In genomic region chr2:161172901-161173540, GRCh38 we compare ENCODE assay signal across 11 cellular contexts. TPM values are rescaled to one million over a fixed set of nuclear protein-coding genes. Genes with fewer than 3 reads are reported as not detected.
DNase-seq lines count a peak whose midpoint lies in the region; ATAC-seq and FAIRE-seq lines count a peak whose summit lies in the region.
"Had no signal": no experiment of that assay in that cellular context is flagged by ENCODE, and none has a peak within 500 bp of the region (broad histone marks: within the 10 kb centered on the region; RNA-seq: fewer than 3 reads in every experiment).

No MANE protein-coding gene starts in this region.

- peak; percentile 86 to 91 for ATAC-seq in activated T-cell treated with anti-CD3 and anti-CD28 coated beads, Interleukin-2, amount 50 U/mL, for 4 hours
- peak; percentile 41 for ATAC-seq in GM21723 (IDR thresholded peaks at IDR 0.05; ENCODE audit: unreplicated experiment)
- peak; percentile 73 for ATAC-seq in HG03442 (IDR thresholded peaks at IDR 0.05; ENCODE audit: unreplicated experiment)
- peak; percentile 94 for ATAC-seq in stimulated activated effector memory CD8-positive, alpha-beta T cell treated with anti-CD3 and anti-CD28 coated beads, Interleukin-12 subunit alpha, Interleukin-12 subunit beta, amount 100 ng/mL, for 72 hours
- no peak for ATAC-seq in effector memory CD8-positive, alpha-beta T cell (replicated peaks)

- FAIRE-seq in RCC 7860 (lab: Jason Lieb, UNC), result no peak

- no peak for DNase-seq in activated T-cell treated with anti-CD3 and anti-CD28 coated beads, Interleukin-2, amount 50 U/mL, for 4 hours
- no peak for DNase-seq in activated T-cell treated with anti-CD3 and anti-CD28 coated beads, Interleukin-2, amount 50 U/mL, for 1 hour
- DNase-seq in stimulated activated effector memory CD8-positive, alpha-beta T cell treated with anti-CD3 and anti-CD28 coated beads, Interleukin-12 subunit alpha, Interleukin-12 subunit beta, amount 100 ng/mL, for 72 hours (ENCODE audit: low spot score in 2 of 2), result peak in 1 of 2 donors; percentile 58
- DNase-seq in effector memory CD8-positive, alpha-beta T cell, result no peak
- DNase-seq in RCC 7860 (ENCODE audit: low spot score) (no peak), superior temporal gyrus (ENCODE audit: extremely low spot score) (no peak)
- DNase-seq: activated CD4-positive, alpha-beta T cell treated with anti-CD3 and anti-CD28 coated beads for 1 hour; NCI-H1436 treated with DMSO at 0.1 percent for 48 hours; nucleus accumbens had no signal

- no peak overlapping the region for H3K4me3 Mint-ChIP-seq in activated T-cell treated with anti-CD3 and anti-CD28 coated beads, Interleukin-2, amount 50 U/mL, for 4 hours
- H3K4me3 Mint-ChIP-seq in stimulated activated effector memory CD8-positive, alpha-beta T cell treated with anti-CD3 and anti-CD28 coated beads, Interleukin-12 subunit alpha, Interleukin-12 subunit beta, amount 100 ng/mL, for 72 hours, result peak overlapping the region; percentile 44
- peak overlapping the region in 1 of 2 donors; percentile 1 for H3K4me3 Mint-ChIP-seq in effector memory CD8-positive, alpha-beta T cell

- H3K4me1 Mint-ChIP-seq in activated T-cell treated with anti-CD3 and anti-CD28 coated beads, Interleukin-2, amount 50 U/mL, for 4 hours (ENCODE audit: low read depth), result peaks cover 79% of the 10 kb centered on the region
- H3K4me1 Mint-ChIP-seq in stimulated activated effector memory CD8-positive, alpha-beta T cell treated with anti-CD3 and anti-CD28 coated beads, Interleukin-12 subunit alpha, Interleukin-12 subunit beta, amount 100 ng/mL, for 72 hours, result peaks cover 88% of the 10 kb centered on the region
- H3K4me1 Mint-ChIP-seq in effector memory CD8-positive, alpha-beta T cell (ENCODE audit: low read depth in 2 of 2), result peaks cover 40 to 62% of the 10 kb centered on the region in 2 donors

- no peaks in the 10 kb centered on the region for H3K27me3 Mint-ChIP-seq in activated T-cell treated with anti-CD3 and anti-CD28 coated beads, Interleukin-2, amount 50 U/mL, for 4 hours (ENCODE audit: low read depth)
- no peaks in the 10 kb centered on the region for H3K27me3 Mint-ChIP-seq in effector memory CD8-positive, alpha-beta T cell

- H3K36me3 Mint-ChIP-seq in activated T-cell treated with anti-CD3 and anti-CD28 coated beads, Interleukin-2, amount 50 U/mL, for 4 hours (ENCODE audit: insufficient read depth), result peaks cover 61% of the 10 kb centered on the region
- peaks cover 94% of the 10 kb centered on the region for H3K36me3 Mint-ChIP-seq in stimulated activated effector memory CD8-positive, alpha-beta T cell treated with anti-CD3 and anti-CD28 coated beads, Interleukin-12 subunit alpha, Interleukin-12 subunit beta, amount 100 ng/mL, for 72 hours
- peaks cover 14% of the 10 kb centered on the region for H3K36me3 Mint-ChIP-seq in effector memory CD8-positive, alpha-beta T cell (ENCODE audit: insufficient read depth)

- H3K27ac Mint-ChIP-seq in stimulated activated effector memory CD8-positive, alpha-beta T cell treated with anti-CD3 and anti-CD28 coated beads, Interleukin-12 subunit alpha, Interleukin-12 subunit beta, amount 100 ng/mL, for 72 hours, result peak overlapping the region; percentile 41
- peak overlapping the region in 1 of 2 donors; percentile 3 for H3K27ac Mint-ChIP-seq in effector memory CD8-positive, alpha-beta T cell

- peaks cover 15% of the 10 kb centered on the region for H3K9me3 Mint-ChIP-seq in activated T-cell treated with anti-CD3 and anti-CD28 coated beads, Interleukin-2, amount 50 U/mL, for 4 hours
- H3K9me3 Mint-ChIP-seq in stimulated activated effector memory CD8-positive, alpha-beta T cell treated with anti-CD3 and anti-CD28 coated beads, Interleukin-12 subunit alpha, Interleukin-12 subunit beta, amount 100 ng/mL, for 72 hours, result peaks cover 4% of the 10 kb centered on the region
- no peaks in the 10 kb centered on the region for H3K9me3 Mint-ChIP-seq in effector memory CD8-positive, alpha-beta T cell

RNA-seq across cellular contexts. Expression of gene TANK, which starts 12.8 kb away (rescaled TPM):
- total RNA-seq in activated T-cell treated with anti-CD3 and anti-CD28 coated beads, Interleukin-2, amount 50 U/mL, for 4 hours, result 10 to 100 TPM; 42.7 to 61.2 (median 61.1) TPM
